In genomic region chr3:196357905-196358304, GRCh38 we compare ENCODE assay signal across 19 cellular contexts. TPM values are rescaled to one million over a fixed set of nuclear protein-coding genes. Genes with fewer than 3 reads are reported as not detected.
DNase-seq lines count a peak whose midpoint lies in the region; ATAC-seq and TF ChIP-seq lines count a peak whose summit lies in the region.
"Had no signal": no experiment of that assay in that cellular context is flagged by ENCODE, and none has a peak within 500 bp of the region (broad histone marks: within the 10 kb centered on the region; RNA-seq: fewer than 3 reads in every experiment).

No MANE protein-coding gene starts in this region.

- intact Hi-C loops in CD8-positive, alpha-beta T cell (cut with DNase I, micrococcal nuclease): loop anchor here in 1 of 2 experiments (10.0 kb wide), 1 partner anchor 103 kb away; no protein-coding TSS in a partner anchor
- intact Hi-C loops in activated T-helper 2 cell treated with anti-CD3 and anti-CD28 coated beads, Interferon-gamma antibody, Interleukin-2, Interleukin-4, amounts not matched to agents 10 μg/mL and 5 μg/mL and 100 μg/mL, durations not matched to agents 14 hours and 24 hours and 36 hours (cut with micrococcal nuclease): no loop called here
- intact Hi-C loops in PC-3 (cut with micrococcal nuclease): no loop called here

- H3K27me3 ChIP-seq in BLaER1 (no peaks in the 10 kb centered on the region), mesenchymal stem cell (ENCODE audit: control insufficient read depth in 1 of 2, insufficient read depth in 1 of 2, low read length in 2 of 2) (no peaks in the 10 kb centered on the region), PC-3 (ENCODE audit: low read length) (no peaks in the 10 kb centered on the region)
- H3K27me3 ChIP-seq in CD8-positive, alpha-beta T cell (ENCODE audit: insufficient read depth, low read length): no peaks in the 10 kb centered on the region
- H3K27me3 ChIP-seq: MG63 had no signal

- H3K4me3 ChIP-seq in BLaER1 (no peak overlapping the region), mesenchymal stem cell (ENCODE audit: insufficient read depth in 1 of 2, low read depth in 1 of 2, low read length in 2 of 2) (no peak overlapping the region), PC-3 (ENCODE audit: low read length) (no peak overlapping the region)
- no peak overlapping the region for H3K4me3 ChIP-seq in CD8-positive, alpha-beta T cell (ENCODE audit: low read depth, low read length)
- H3K4me3 ChIP-seq: MG63 had no signal

- H2AK5ac ChIP-seq in mesenchymal stem cell (ENCODE audit: low read length, severe bottlenecking): no peak overlapping the region

- H3K9me3 ChIP-seq in BLaER1 (no peaks in the 10 kb centered on the region), mesenchymal stem cell (ENCODE audit: control insufficient read depth, low read length) (no peaks in the 10 kb centered on the region), PC-3 (ENCODE audit: low read length) (no peaks in the 10 kb centered on the region)
- no peaks in the 10 kb centered on the region for H3K9me3 ChIP-seq in CD8-positive, alpha-beta T cell (ENCODE audit: low read length)
- H3K9me3 ChIP-seq: MG63 had no signal

- H2BK5ac ChIP-seq in mesenchymal stem cell (ENCODE audit: low read depth, low read length, poor library complexity, severe bottlenecking): no peak overlapping the region

- H3K9me3 Mint-ChIP-seq in CD8-positive, alpha-beta T cell: no peaks in the 10 kb centered on the region
- H3K9me3 Mint-ChIP-seq in activated T-helper 2 cell treated with anti-CD3 and anti-CD28 coated beads, Interferon-gamma antibody, Interleukin-2, Interleukin-4, amounts not matched to agents 10 μg/mL and 5 μg/mL and 100 μg/mL, durations not matched to agents 14 hours and 24 hours and 36 hours: no peaks in the 10 kb centered on the region
- H3K9me3 Mint-ChIP-seq: CD4-positive, CD25-positive, alpha-beta regulatory T cell; HFFc6 had no signal

- H3K18ac ChIP-seq in mesenchymal stem cell (ENCODE audit: low read depth in 1 of 2, low read length in 2 of 2): no peak overlapping the region

- peaks cover 12% of the 10 kb centered on the region for H3K4me1 Mint-ChIP-seq in CD8-positive, alpha-beta T cell (ENCODE audit: low read depth)
- peaks cover 8% of the 10 kb centered on the region for H3K4me1 Mint-ChIP-seq in activated T-helper 2 cell treated with anti-CD3 and anti-CD28 coated beads, Interferon-gamma antibody, Interleukin-2, Interleukin-4, amounts not matched to agents 10 μg/mL and 5 μg/mL and 100 μg/mL, durations not matched to agents 14 hours and 24 hours and 36 hours (ENCODE audit: low read depth)

- H4K91ac ChIP-seq in mesenchymal stem cell (ENCODE audit: low read length): no peak overlapping the region

- H3K36me3 Mint-ChIP-seq in CD8-positive, alpha-beta T cell: peaks cover 87% of the 10 kb centered on the region
- peaks cover 66% of the 10 kb centered on the region for H3K36me3 Mint-ChIP-seq in activated T-helper 2 cell treated with anti-CD3 and anti-CD28 coated beads, Interferon-gamma antibody, Interleukin-2, Interleukin-4, amounts not matched to agents 10 μg/mL and 5 μg/mL and 100 μg/mL, durations not matched to agents 14 hours and 24 hours and 36 hours (ENCODE audit: low read depth)

- H3K36me3 ChIP-seq in BLaER1 (peaks cover 94% of the 10 kb centered on the region), mesenchymal stem cell (ENCODE audit: control insufficient read depth in 1 of 2, insufficient read depth in 2 of 2, low read depth in 1 of 2, low read length in 2 of 2) (peaks cover 26 to 87% of the 10 kb centered on the region in 2 experiments), PC-3 (ENCODE audit: low read depth, low read length) (peaks cover 41% of the 10 kb centered on the region)
- H3K36me3 ChIP-seq in CD8-positive, alpha-beta T cell (ENCODE audit: insufficient read depth, low read length): peaks cover 29% of the 10 kb centered on the region

- H3K14ac ChIP-seq in mesenchymal stem cell (ENCODE audit: low read length in 2 of 2): no peak overlapping the region

- no peak overlapping the region for H2BK12ac ChIP-seq in mesenchymal stem cell (ENCODE audit: low read length in 2 of 2)

- no peak overlapping the region; the same call in 1 of the 2 replicates for H3K9ac ChIP-seq in BLaER1
- no peak overlapping the region for H3K9ac ChIP-seq in mesenchymal stem cell (ENCODE audit: low read length)
- H3K9ac ChIP-seq in PC-3 (ENCODE audit: low read length): no peak overlapping the region

- no peak for ATAC-seq in CD8-positive, alpha-beta T cell
- no peak for ATAC-seq in HG02938 (IDR thresholded peaks at IDR 0.05; ENCODE audit: unreplicated experiment)
- ATAC-seq in HG03457 (IDR thresholded peaks at IDR 0.05; ENCODE audit: unreplicated experiment): no peak
- no peak for ATAC-seq in PC-3

- peak overlapping the region; percentile 5 for H2BK15ac ChIP-seq in mesenchymal stem cell (ENCODE audit: low read depth, poor library complexity, severe bottlenecking)

- H4K20me1 ChIP-seq in BLaER1: peaks cover 64% of the 10 kb centered on the region
- no peaks in the 10 kb centered on the region for H4K20me1 ChIP-seq in PC-3 (ENCODE audit: low read length)

- DNase-seq in CD8-positive, alpha-beta T cell: peak in 2 of 7 experiments; percentile 2 to 21
- no peak for DNase-seq in activated T-helper 2 cell treated with anti-CD3 and anti-CD28 coated beads, Interferon-gamma antibody, Interleukin-2, Interleukin-4, amounts not matched to agents 10 μg/mL and 5 μg/mL and 100 μg/mL, durations not matched to agents 14 hours and 24 hours and 36 hours (ENCODE audit: low spot score)
- DNase-seq in mesenchymal stem cell (no peak), PC-3 (no peak)
- DNase-seq: ACHN; AML-193; Calu3; CD4-positive, CD25-positive, alpha-beta regulatory T cell; HFFc6; Karpas-422; MG63; NCI-H1092 treated with DMSO at 0.1 percent for 48 hours; NCI-H1694; NCI-H524; SHP77 treated with DMSO at 0.1 percent for 48 hours had no signal

- no peak overlapping the region for H3K23ac ChIP-seq in mesenchymal stem cell (ENCODE audit: low read length in 2 of 2)

- peak overlapping the region; percentile 73 for H3K27ac Mint-ChIP-seq in CD8-positive, alpha-beta T cell
- peak overlapping the region; percentile 42 for H3K27ac Mint-ChIP-seq in activated T-helper 2 cell treated with anti-CD3 and anti-CD28 coated beads, Interferon-gamma antibody, Interleukin-2, Interleukin-4, amounts not matched to agents 10 μg/mL and 5 μg/mL and 100 μg/mL, durations not matched to agents 14 hours and 24 hours and 36 hours
- H3K27ac Mint-ChIP-seq: HFFc6 had no signal

- no peak overlapping the region for H2BK120ac ChIP-seq in mesenchymal stem cell (ENCODE audit: low read depth, low read length)

- 100% methylated on average over 6 of the region's 7 CpGs for WGBS in mesenchymal stem cell

- no peak overlapping the region for H4K8ac ChIP-seq in mesenchymal stem cell (ENCODE audit: low read length)

- H3K4me1 ChIP-seq in BLaER1 (peaks cover 26% of the 10 kb centered on the region), mesenchymal stem cell (ENCODE audit: control insufficient read depth, insufficient read depth, low read depth, low read length) (no peaks in the 10 kb centered on the region), PC-3 (ENCODE audit: insufficient read depth, low read length) (no peaks in the 10 kb centered on the region)
- no peaks in the 10 kb centered on the region for H3K4me1 ChIP-seq in CD8-positive, alpha-beta T cell (ENCODE audit: insufficient read depth, low read length)

- no peak for TF ChIP-seq CTCF in CD8-positive, alpha-beta T cell (IDR thresholded peaks at IDR 0.05)
- no peak for TF ChIP-seq CTCF in PC-3 (conservative IDR thresholded peaks at IDR 0.05; ENCODE audit: low read depth, low read length)

- H3K4me2 ChIP-seq in BLaER1 (peak overlapping the region; percentile 70), mesenchymal stem cell (ENCODE audit: low read length, poor library complexity, severe bottlenecking) (no peak overlapping the region), PC-3 (ENCODE audit: low read length) (no peak overlapping the region)

- CTCF ChIA-PET in CD8-positive, alpha-beta T cell (lab: Charles Lee): interaction anchor here (1.4 kb wide), 1 partner anchor 171 kb away, joined by 4 read pairs; no protein-coding TSS in a partner anchor
- CTCF ChIA-PET in PC-3 (lab: Charles Lee): no interaction called here

- no peaks in the 10 kb centered on the region for H3F3A ChIP-seq in PC-3 (ENCODE audit: low read length, unreplicated experiment)

- H3K4me3 Mint-ChIP-seq in CD8-positive, alpha-beta T cell: no peak overlapping the region
- H3K4me3 Mint-ChIP-seq in activated T-helper 2 cell treated with anti-CD3 and anti-CD28 coated beads, Interferon-gamma antibody, Interleukin-2, Interleukin-4, amounts not matched to agents 10 μg/mL and 5 μg/mL and 100 μg/mL, durations not matched to agents 14 hours and 24 hours and 36 hours (ENCODE audit: low read depth): no peak overlapping the region
- H3K4me3 Mint-ChIP-seq: HFFc6 had no signal

- no TSS peak for BruUV-seq in PC-3 (replicated peaks; lab: Mats Ljungman, UMichigan)

- no peak overlapping the region for H3K4ac ChIP-seq in mesenchymal stem cell (ENCODE audit: low read depth in 1 of 2, low read length in 2 of 2)

- H3K79me2 ChIP-seq in PC-3 (ENCODE audit: low read length): no peaks in the 10 kb centered on the region

- H3K27ac ChIP-seq in BLaER1 (no peak overlapping the region), mesenchymal stem cell (ENCODE audit: low read length, poor library complexity, severe bottlenecking) (no peak overlapping the region), PC-3 (ENCODE audit: low read length) (no peak overlapping the region)
- H3K27ac ChIP-seq in CD8-positive, alpha-beta T cell (ENCODE audit: low read depth, low read length): no peak overlapping the region

- H2AFZ ChIP-seq in mesenchymal stem cell (ENCODE audit: low read depth, low read length) (no peak overlapping the region), PC-3 (ENCODE audit: low read length) (no peak overlapping the region)

- POLR2A ChIA-PET in CD8-positive, alpha-beta T cell (lab: Charles Lee): interaction anchor here (1.1 kb wide), 1 partner anchor 40 kb away, joined by 3 read pairs; the partner anchor contains the start of gene DYNLT2B
- POLR2A ChIA-PET in PC-3 (lab: Charles Lee; ENCODE audit: unreplicated experiment): no interaction called here

- no peaks in the 10 kb centered on the region for H3K27me3 Mint-ChIP-seq in CD8-positive, alpha-beta T cell (ENCODE audit: low read depth)
- H3K27me3 Mint-ChIP-seq in activated T-helper 2 cell treated with anti-CD3 and anti-CD28 coated beads, Interferon-gamma antibody, Interleukin-2, Interleukin-4, amounts not matched to agents 10 μg/mL and 5 μg/mL and 100 μg/mL, durations not matched to agents 14 hours and 24 hours and 36 hours (ENCODE audit: low read depth): no peaks in the 10 kb centered on the region
- H3K27me3 Mint-ChIP-seq: CD4-positive, CD25-positive, alpha-beta regulatory T cell had no signal

- H3K9me2 ChIP-seq in PC-3 (replicated peaks; ENCODE audit: low read length): no peaks in the 10 kb centered on the region

- peaks cover 32% of the 10 kb centered on the region for H3K79me1 ChIP-seq in mesenchymal stem cell (replicated peaks; ENCODE audit: low read length, poor library complexity, severe bottlenecking)

RNA-seq across cellular contexts. Expression of gene TM4SF19, which starts 19.7 kb away (rescaled TPM):
- total RNA-seq in CD8-positive, alpha-beta T cell: not detected
- not detected in 2 replicates for total RNA-seq in activated T-helper 2 cell treated with anti-CD3 and anti-CD28 coated beads, Interferon-gamma antibody, Interleukin-2, Interleukin-4, amounts not matched to agents 10 μg/mL and 5 μg/mL and 100 μg/mL, durations not matched to agents 14 hours and 24 hours and 36 hours
- polyA plus RNA-seq in mesenchymal stem cell (2013, experiment 1 of 2): 7.3 TPM
- polyA plus RNA-seq in mesenchymal stem cell (2013, experiment 2 of 2): 8.7 TPM
- total RNA-seq in PC-3 (2014; rRNA removed): 1.1 and 5.2 TPM in 2 replicates
- total RNA-seq: Calu3; CD4-positive, CD25-positive, alpha-beta regulatory T cell; HT-29 had no signal

RNA-seq across cellular contexts. Expression of gene DYNLT2B, which starts 39.9 kb away (rescaled TPM):
- total RNA-seq in CD8-positive, alpha-beta T cell: 1 to 10 TPM; 1.1 to 3.0 TPM
- total RNA-seq in activated T-helper 2 cell treated with anti-CD3 and anti-CD28 coated beads, Interferon-gamma antibody, Interleukin-2, Interleukin-4, amounts not matched to agents 10 μg/mL and 5 μg/mL and 100 μg/mL, durations not matched to agents 14 hours and 24 hours and 36 hours: 10.9 and 12.3 TPM in 2 replicates
- 24.1 TPM for polyA plus RNA-seq in mesenchymal stem cell (2013, experiment 1 of 2)
- 24.5 TPM for polyA plus RNA-seq in mesenchymal stem cell (2013, experiment 2 of 2)
- 19.8 and 22.8 TPM in 2 replicates for total RNA-seq in PC-3 (2014; rRNA removed)
